Comparison of ENCODE assay signal across 12 cellular contexts in the genomic region with DNA sequence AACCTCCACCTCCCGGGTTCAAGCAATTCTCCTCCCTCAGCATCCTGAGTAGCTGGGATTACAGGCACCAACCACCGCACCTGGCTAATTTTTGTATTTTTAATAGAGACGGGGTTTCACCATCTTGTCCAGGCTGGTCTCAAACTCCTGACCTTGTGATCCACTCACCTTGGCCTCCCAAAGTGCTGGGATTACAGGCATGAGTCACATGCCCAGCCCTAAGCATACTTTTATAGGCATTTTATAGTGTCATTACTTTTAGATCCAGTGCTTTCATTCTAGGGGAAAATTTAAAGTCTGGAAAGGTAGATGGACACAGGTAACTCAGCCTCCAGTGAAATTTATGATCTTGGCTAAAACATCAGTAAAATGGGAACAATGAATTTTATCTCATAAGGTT. TPM values are rescaled to one million over a fixed set of nuclear protein-coding genes. Genes with fewer than 3 reads are reported as not detected.
"Had no signal": no experiment of that assay in that cellular context is flagged by ENCODE, and none has a peak within 500 bp of the region (broad histone marks: within the 10 kb centered on the region; RNA-seq: fewer than 3 reads in every experiment).

No MANE protein-coding gene starts in this region.

RNA-seq across cellular contexts. Expression of gene HNMT, which starts 7.0 kb away (rescaled TPM):
- total RNA-seq: activated B cell treated with CpG ODN at 0.5 μM for 24 hours; activated CD4-positive, alpha-beta memory T cell treated with anti-CD3 and anti-CD28 coated beads for 36 hours; activated CD4-positive, alpha-beta memory T cell treated with anti-CD3 and anti-CD28 coated beads, Interleukin-2, amount 10 ng/mL, durations not matched to agents 7 days and 5 days; activated CD4-positive, alpha-beta T cell treated with anti-CD3 and anti-CD28 coated beads for 36 hours; activated CD4-positive, alpha-beta T cell treated with anti-CD3 and anti-CD28 coated beads, Interleukin-2, amount 10 ng/mL, durations not matched to agents 24 days and 14 days; activated CD4-positive, alpha-beta T cell treated with anti-CD3 and anti-CD28 coated beads, Interleukin-2, amount 10 ng/mL, durations not matched to agents 7 days and 5 days; activated CD8-positive, alpha-beta memory T cell treated with anti-CD3 and anti-CD28 coated beads for 36 hours; activated CD8-positive, alpha-beta memory T cell treated with anti-CD3 and anti-CD28 coated beads, Interleukin-2, amount 10 ng/mL, durations not matched to agents 7 days and 5 days; activated CD8-positive, alpha-beta T cell treated with anti-CD3 and anti-CD28 coated beads for 36 hours; activated CD8-positive, alpha-beta T cell treated with anti-CD3 and anti-CD28 coated beads, Interleukin-2, amount 10 ng/mL, durations not matched to agents 7 days and 5 days; T-helper 1 cell treated with Interleukin-12 subunit alpha and Interleukin-12 subunit beta and Interleukin-4 antibody, amounts not matched to agents 30 ng/mL and 1 ng/mL, for 36 hours; T-helper 2 cell treated with Interferon-gamma antibody and Interleukin-4, amounts not matched to agents 100 ng/mL and 5 ng/mL, for 36 hours had no signal
